Comparison of ENCODE assay signal across 13 cellular contexts in the genomic region with DNA sequence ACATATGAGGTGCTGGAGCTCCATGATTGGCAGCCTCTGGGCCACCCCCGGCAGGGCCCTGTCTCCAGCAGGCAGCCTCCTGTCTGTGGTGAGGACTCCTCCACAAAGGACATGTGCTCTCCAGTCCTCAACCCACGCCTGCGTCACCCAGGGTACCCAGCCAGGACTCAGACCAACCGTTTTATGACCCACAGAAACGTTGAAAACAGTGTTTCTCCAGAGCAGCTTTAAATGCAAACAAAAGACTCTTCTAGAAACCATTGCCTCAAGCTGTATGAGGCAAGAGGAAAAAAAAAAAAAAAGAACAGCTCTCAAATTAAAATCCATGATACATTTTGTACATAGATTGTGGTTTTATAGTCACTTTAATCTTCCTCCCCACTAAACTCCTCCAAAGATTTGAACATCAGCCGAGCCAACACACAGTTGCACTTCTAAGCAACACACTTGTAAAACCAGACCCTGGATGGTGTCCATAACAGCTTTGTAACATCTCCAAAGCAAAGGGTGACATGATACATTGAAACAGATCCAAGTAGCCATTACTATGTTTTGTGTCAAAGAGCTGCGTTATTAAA.
DNase-seq lines count a peak whose midpoint lies in the region; ATAC-seq and TF ChIP-seq lines count a peak whose summit lies in the region.
"Had no signal": no experiment of that assay in that cellular context is flagged by ENCODE, and none has a peak within 500 bp of the region (broad histone marks: within the 10 kb centered on the region; RNA-seq: fewer than 3 reads in every experiment).

No MANE protein-coding gene starts in this region.

- no peak for TF ChIP-seq POLR2A in breast epithelium (IDR thresholded peaks at IDR 0.05)

- H3K4me3 ChIP-seq in breast epithelium, result peak overlapping the region in 1 of 3 donors; percentile 53
- H3K4me3 ChIP-seq: GM12878 had no signal

- H3K36me3 Mint-ChIP-seq in MCF 10A (ENCODE audit: insufficient read depth, unreplicated experiment), result peaks cover 7% of the 10 kb centered on the region
- H3K36me3 Mint-ChIP-seq in type B pancreatic cell, result no peaks in the 10 kb centered on the region

- POLR2A ChIA-PET in MCF 10A (lab: Yijun Ruan, JAX), result interaction anchor here (0.6 kb wide), 1 partner anchor 18 kb away, joined by 4 read pairs; no protein-coding TSS in a partner anchor

- no TSS peak for BruUV-seq in MCF 10A (replicated peaks; lab: Mats Ljungman, UMichigan)

- peaks cover 0 to 4% of the 10 kb centered on the region in 2 donors for H3K4me1 ChIP-seq in breast epithelium

- H3K9me3 Mint-ChIP-seq in MCF 10A (ENCODE audit: unreplicated experiment) (no peaks in the 10 kb centered on the region), type B pancreatic cell (peaks cover 4% of the 10 kb centered on the region)

- no peak for TF ChIP-seq CTCF in breast epithelium (IDR thresholded peaks at IDR 0.05)
- no peak for TF ChIP-seq CTCF in MCF 10A (IDR thresholded peaks at IDR 0.05; ENCODE audit: unreplicated experiment)
- no peak for TF ChIP-seq CTCF in type B pancreatic cell (conservative IDR thresholded peaks at IDR 0.05)

- H3K4me1 Mint-ChIP-seq in MCF 10A (ENCODE audit: insufficient read depth, unreplicated experiment) (peaks cover 12% of the 10 kb centered on the region), type B pancreatic cell (ENCODE audit: unreplicated experiment) (peaks cover 16% of the 10 kb centered on the region)

- H3K36me3 ChIP-seq in breast epithelium, result no peaks in the 10 kb centered on the region

- DNase-seq in breast epithelium (ENCODE audit: low spot score in 2 of 2) (peak in 1 of 2 donors; percentile 75), MCF 10A (ENCODE audit: unreplicated experiment) (no peak), Right ventricle myocardium superior (peak; percentile 63), posterior vena cava (ENCODE audit: low spot score) (peak; percentile 91), NCI-H1436 (lab: John Stamatoyannopoulos, UW) (no peak), type B pancreatic cell (ENCODE audit: extremely low spot score, unreplicated experiment) (no peak), NCI-H1105 (lab: John Stamatoyannopoulos, UW) (no peak)
- DNase-seq: caudate nucleus; NCI-H187 treated with DMSO at 0.1 percent for 48 hours; stimulated activated CD4-positive, alpha-beta T cell treated with anti-CD3 and anti-CD28 coated beads, Interleukin-4, amount 100 ng/mL, for 1 hour had no signal

- no peaks in the 10 kb centered on the region for H3K9me3 ChIP-seq in breast epithelium

- H3K27me3 ChIP-seq in breast epithelium, result no peaks in the 10 kb centered on the region

- H3K27ac Mint-ChIP-seq in MCF 10A (ENCODE audit: low read depth, unreplicated experiment) (no peak overlapping the region), type B pancreatic cell (no peak overlapping the region)

- H3K4me3 Mint-ChIP-seq in MCF 10A (ENCODE audit: unreplicated experiment), result no peak overlapping the region
- H3K4me3 Mint-ChIP-seq in type B pancreatic cell, result no peak overlapping the region

- CTCF ChIA-PET in MCF 10A (lab: Yijun Ruan, JAX), result no interaction called here

- intact Hi-C loops in breast epithelium (cut with DNase I; ENCODE audit: low total_unique reads) (no loop called here), MCF 10A (cut with micrococcal nuclease) (no loop called here), Right ventricle myocardium superior (cut with DNase I) (no loop called here), posterior vena cava (cut with DNase I) (no loop called here)

- peak overlapping the region; percentile 68 to 89 for H3K27ac ChIP-seq in breast epithelium

- H3K27me3 Mint-ChIP-seq in MCF 10A (ENCODE audit: insufficient read depth, unreplicated experiment) (no peaks in the 10 kb centered on the region), type B pancreatic cell (no peaks in the 10 kb centered on the region)

- ATAC-seq in Right ventricle myocardium superior (ENCODE audit: poor library complexity), result peak; percentile 62
- ATAC-seq in HG03378 (IDR thresholded peaks at IDR 0.05; ENCODE audit: unreplicated experiment), result no peak
- ATAC-seq: GM12878, HCT116 had no signal

Comparison
In these comparisons a context has a peak if more than half of its experiments do, and no peak if none do; other contexts are left out.
1. DNase-seq: peak in Right ventricle myocardium superior (single experiment) and posterior vena cava (single experiment); none in MCF 10A (single experiment), NCI-H1436 (single experiment), type B pancreatic cell (single experiment) and NCI-H1105 (single experiment).